In genomic region chr5:168215646-168216045, GRCh38 we compare ENCODE assay signal across 20 cellular contexts.
"Had no signal": no experiment of that assay in that cellular context is flagged by ENCODE, and none has a peak within 500 bp of the region (broad histone marks: within the 10 kb centered on the region; RNA-seq: fewer than 3 reads in every experiment).

No MANE protein-coding gene starts in this region.

- H3K9me3 ChIP-seq: ovary, right lobe of liver, spleen, thoracic aorta had no signal

- FAIRE-seq: islet of Langerhans, TTC549, urothelium cell line had no signal

- DNase-seq: activated CD4-positive, alpha-beta T cell treated with anti-CD3 and anti-CD28 coated beads, Interleukin-2, amount 10 ng/mL, durations not matched to agents 24 days and 14 days; activated CD4-positive, CD25-positive, alpha-beta regulatory T cell; activated CD8-positive, alpha-beta memory T cell treated with anti-CD3 and anti-CD28 coated beads, Interleukin-2, amount 50 U/mL, for 4 hours; activated CD8-positive, alpha-beta T cell treated with anti-CD3 and anti-CD28 coated beads, Interleukin-2, amount 10 ng/mL, durations not matched to agents 7 days and 5 days; activated gamma-delta T cell; activated T-cell treated with anti-CD3 and anti-CD28 coated beads, Interleukin-2, amount 50 U/mL, for 72 hours; dorsolateral prefrontal cortex; endodermal cell; naive B cell; ovary; right lobe of liver; spleen; stimulated activated naive CD8-positive, alpha-beta T cell treated with anti-CD3 and anti-CD28 coated beads, Interleukin-15, amount 100 ng/mL, for 72 hours had no signal

- H3K27me3 Mint-ChIP-seq: naive B cell; stimulated activated naive CD8-positive, alpha-beta T cell treated with anti-CD3 and anti-CD28 coated beads, Interleukin-15, amount 100 ng/mL, for 72 hours had no signal

- H3K9me3 Mint-ChIP-seq: activated CD4-positive, alpha-beta T cell treated with anti-CD3 and anti-CD28 coated beads, Interleukin-2, amount 10 ng/mL, durations not matched to agents 24 days and 14 days; activated naive CD4-positive, alpha-beta T cell treated with anti-CD3 and anti-CD28 coated beads, Interleukin-2, amount 50 U/mL, for 72 hours; activated T-cell treated with anti-CD3 and anti-CD28 coated beads, Interleukin-2, amount 50 U/mL, for 72 hours; endodermal cell; naive B cell; stimulated activated naive CD8-positive, alpha-beta T cell treated with anti-CD3 and anti-CD28 coated beads, Interleukin-15, amount 100 ng/mL, for 72 hours had no signal

- H3K4me3 Mint-ChIP-seq: activated CD4-positive, alpha-beta T cell treated with anti-CD3 and anti-CD28 coated beads, Interleukin-2, amount 10 ng/mL, durations not matched to agents 24 days and 14 days; activated CD8-positive, alpha-beta T cell treated with anti-CD3 and anti-CD28 coated beads, Interleukin-2, amount 10 ng/mL, durations not matched to agents 7 days and 5 days; activated T-cell treated with anti-CD3 and anti-CD28 coated beads, Interleukin-2, amount 50 U/mL, for 72 hours; endodermal cell; naive B cell; stimulated activated naive CD8-positive, alpha-beta T cell treated with anti-CD3 and anti-CD28 coated beads, Interleukin-15, amount 100 ng/mL, for 72 hours had no signal

- ATAC-seq: activated CD8-positive, alpha-beta T cell treated with anti-CD3 and anti-CD28 coated beads, Interleukin-2, amount 10 ng/mL, durations not matched to agents 7 days and 5 days; activated naive CD4-positive, alpha-beta T cell treated with anti-CD3 and anti-CD28 coated beads, Interleukin-2, amount 50 U/mL, for 72 hours; activated T-cell treated with anti-CD3 and anti-CD28 coated beads, Interleukin-2, amount 50 U/mL, for 72 hours; esophagus mucosa; right lobe of liver; stimulated activated naive CD8-positive, alpha-beta T cell treated with anti-CD3 and anti-CD28 coated beads, Interleukin-15, amount 100 ng/mL, for 72 hours had no signal

- H3K36me3 Mint-ChIP-seq: activated naive CD4-positive, alpha-beta T cell treated with anti-CD3 and anti-CD28 coated beads, Interleukin-2, amount 50 U/mL, for 72 hours; naive B cell had no signal

- H3K4me3 ChIP-seq: cardiac muscle cell, dorsolateral prefrontal cortex, ovary, right lobe of liver, spleen, thoracic aorta had no signal

- H3K27ac Mint-ChIP-seq: activated CD4-positive, alpha-beta T cell treated with anti-CD3 and anti-CD28 coated beads, Interleukin-2, amount 10 ng/mL, durations not matched to agents 24 days and 14 days; activated CD8-positive, alpha-beta T cell treated with anti-CD3 and anti-CD28 coated beads, Interleukin-2, amount 10 ng/mL, durations not matched to agents 7 days and 5 days; activated naive CD4-positive, alpha-beta T cell treated with anti-CD3 and anti-CD28 coated beads, Interleukin-2, amount 50 U/mL, for 72 hours; activated T-cell treated with anti-CD3 and anti-CD28 coated beads, Interleukin-2, amount 50 U/mL, for 72 hours; endodermal cell; naive B cell; stimulated activated naive CD8-positive, alpha-beta T cell treated with anti-CD3 and anti-CD28 coated beads, Interleukin-15, amount 100 ng/mL, for 72 hours had no signal

- H3K27me3 ChIP-seq: cardiac muscle cell, dorsolateral prefrontal cortex, ovary, right lobe of liver had no signal

- H3K36me3 ChIP-seq: cardiac muscle cell, ovary, right lobe of liver, spleen, thoracic aorta had no signal

- H3K27ac ChIP-seq: cardiac muscle cell, dorsolateral prefrontal cortex, ovary, right lobe of liver, spleen, thoracic aorta had no signal

- H3K4me1 ChIP-seq: right lobe of liver had no signal

- H3K4me1 Mint-ChIP-seq: stimulated activated naive CD8-positive, alpha-beta T cell treated with anti-CD3 and anti-CD28 coated beads, Interleukin-15, amount 100 ng/mL, for 72 hours had no signal
